In genomic region chr6:7812623-7813022, GRCh38 we compare ENCODE assay signal across 17 cellular contexts.
"Had no signal": no experiment of that assay in that cellular context is flagged by ENCODE, and none has a peak within 500 bp of the region (broad histone marks: within the 10 kb centered on the region; RNA-seq: fewer than 3 reads in every experiment).

No MANE protein-coding gene starts in this region.

- H3K36me3 ChIP-seq: esophagus squamous epithelium, prostate gland, stomach, thoracic aorta, transverse colon had no signal

- H3K4me3 ChIP-seq: esophagus squamous epithelium, hepatocyte, prostate gland, stomach, thoracic aorta, transverse colon had no signal

- H3K4me1 ChIP-seq: esophagus squamous epithelium, parathyroid adenoma, prostate gland, stomach, transverse colon had no signal

- H3K27ac ChIP-seq: esophagus squamous epithelium, hepatocyte, parathyroid adenoma, prostate gland, stomach, thoracic aorta, transverse colon had no signal

- H3K9me3 ChIP-seq: esophagus squamous epithelium, prostate gland, stomach, thoracic aorta, transverse colon had no signal

- H3K79me2 ChIP-seq: hepatocyte, parathyroid adenoma had no signal

- H3K9ac ChIP-seq: parathyroid adenoma had no signal

- ATAC-seq: effector memory CD8-positive, alpha-beta T cell; naive thymus-derived CD4-positive, alpha-beta T cell; sciatic nerve had no signal

- FAIRE-seq: colon had no signal

- DNase-seq: effector memory CD8-positive, alpha-beta T cell; esophagus squamous epithelium; foreskin fibroblast; mammary epithelial cell; naive thymus-derived CD4-positive, alpha-beta T cell; nephron progenitor cell; stimulated activated CD4-positive, alpha-beta T cell treated with anti-CD3 and anti-CD28 coated beads, Interleukin-2, amount 100 ng/mL, for 24 hours; stimulated activated naive CD4-positive, alpha-beta T cell; stomach; substantia nigra; transverse colon had no signal

- H3K27me3 ChIP-seq: hepatocyte, stomach, transverse colon had no signal

- H3K4me2 ChIP-seq: hepatocyte had no signal

- H2AFZ ChIP-seq: hepatocyte, parathyroid adenoma had no signal
